In genomic region chr2:84925724-84926376, GRCh38 we compare ENCODE assay signal across 8 cellular contexts. TPM values are rescaled to one million over a fixed set of nuclear protein-coding genes. Genes with fewer than 3 reads are reported as not detected.
DNase-seq lines count a peak whose midpoint lies in the region; ATAC-seq, FAIRE-seq and TF ChIP-seq lines count a peak whose summit lies in the region.

No MANE protein-coding gene starts in this region.

- TF ChIP-seq CTCF in AG09309 (IDR thresholded peaks at IDR 0.05; ENCODE audit: control insufficient read depth, insufficient read depth, low read depth, low read length, missing control alignments) = peak; percentile 88
- TF ChIP-seq CTCF in WERI-Rb-1 (IDR thresholded peaks at IDR 0.05; ENCODE audit: low read depth, low read length) = peak; percentile 95
- TF ChIP-seq CTCF in bronchial epithelial cell (IDR thresholded peaks at IDR 0.05; ENCODE audit: insufficient read depth, low read length, severe bottlenecking) = peak; percentile 95

- no peak for FAIRE-seq in bronchial epithelial cell (lab: Jason Lieb, UNC)

- no peak overlapping the region for H3K27ac ChIP-seq in WERI-Rb-1

- ATAC-seq in GM18907 (IDR thresholded peaks at IDR 0.05; ENCODE audit: unreplicated experiment) = peak; percentile 86
- peak; percentile 82 for ATAC-seq in HG03159 (IDR thresholded peaks at IDR 0.05; ENCODE audit: unreplicated experiment)

- no peaks in the 10 kb centered on the region for H3K9me3 ChIP-seq in WERI-Rb-1 (ENCODE audit: severe bottlenecking)

- DNase-seq in AG09309 (ENCODE audit: low read depth) (no peak), NCI-H2227 (lab: John Stamatoyannopoulos, UW; ENCODE audit: unreplicated experiment) (peak; percentile 94), WERI-Rb-1 (peak; percentile 97), bronchial epithelial cell (ENCODE audit: low read depth) (peak; percentile 81), islet precursor cell (peak; percentile 98)
- peak; percentile 97 to 99 for DNase-seq in stimulated activated CD4-positive, alpha-beta T cell treated with anti-CD3 and anti-CD28 coated beads, Interleukin-15, amount 100 ng/mL, for 48 hours (ENCODE audit: low read depth in 2 of 2)

- H3K27me3 ChIP-seq in WERI-Rb-1 (ENCODE audit: insufficient read depth, low read depth, severe bottlenecking) (no peaks in the 10 kb centered on the region), bronchial epithelial cell (ENCODE audit: control insufficient read depth, insufficient read depth, low read length) (no peaks in the 10 kb centered on the region)

- no peaks in the 10 kb centered on the region for H3K36me3 ChIP-seq in WERI-Rb-1
- no peaks in the 10 kb centered on the region for H3K36me3 ChIP-seq in bronchial epithelial cell (ENCODE audit: control insufficient read depth, insufficient read depth, low read length)

- peak overlapping the region; percentile 27 for H3K4me3 ChIP-seq in AG09309 (ENCODE audit: control insufficient read depth, low read depth, low read length)
- H3K4me3 ChIP-seq in WERI-Rb-1 (ENCODE audit: low read depth, low read length) = peak overlapping the region; percentile 69
- peak overlapping the region; percentile 28 for H3K4me3 ChIP-seq in bronchial epithelial cell (ENCODE audit: low read depth, low read length)

RNA-seq across cellular contexts. Expression of gene TMSB10, which starts 20.4 kb away (rescaled TPM):
- total RNA-seq in bronchial epithelial cell = 8,033 and 11,022 TPM in 2 replicates

RNA-seq across cellular contexts. Expression of gene TRABD2A, which starts 45.0 kb away (rescaled TPM):
- 0.64 and 1.3 TPM in 2 replicates for total RNA-seq in bronchial epithelial cell

RNA-seq across cellular contexts. Expression of gene KCMF1, which starts 45.1 kb away (rescaled TPM):
- total RNA-seq in bronchial epithelial cell = 174 and 180 TPM in 2 replicates
